ENCODE assay signal across 29 cellular contexts in the genomic region with DNA sequence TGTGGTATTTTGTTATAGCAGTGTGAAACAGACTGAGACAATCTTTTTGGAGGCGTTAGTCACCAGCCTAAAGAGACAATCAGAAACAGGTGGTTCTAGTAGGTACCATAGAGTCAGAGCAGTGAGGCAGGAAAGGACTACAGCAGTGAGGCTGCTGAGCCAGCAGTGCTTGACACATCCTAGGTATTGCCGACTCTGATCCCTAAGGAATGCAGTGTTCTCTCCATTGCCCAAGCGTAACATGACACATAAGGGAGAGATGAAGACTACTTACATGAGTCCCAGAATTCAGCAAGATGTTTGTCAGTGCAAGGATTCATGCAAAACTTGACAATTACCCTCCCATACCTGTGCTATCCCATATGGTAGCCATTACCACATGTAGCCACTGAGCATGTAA.
A peak's percentile ranks its signal among the peaks of the same experiment; 100 is the strongest.
DNase-seq lines count a peak whose midpoint lies in the region; TF ChIP-seq lines count a peak whose summit lies in the region.
"Had no signal": no experiment of that assay in that cellular context is flagged by ENCODE, and none has a peak within 500 bp of the region (broad histone marks: within the 10 kb centered on the region; RNA-seq: fewer than 3 reads in every experiment).

No MANE protein-coding gene starts in this region.

- no peaks in the 10 kb centered on the region for H3K9me3 Mint-ChIP-seq in MCF 10A (ENCODE audit: unreplicated experiment)
- peaks cover 14% of the 10 kb centered on the region for H3K9me3 Mint-ChIP-seq in endodermal cell
- peaks cover 8% of the 10 kb centered on the region for H3K9me3 Mint-ChIP-seq in Caco-2 (ENCODE audit: unreplicated experiment)

- POLR2A ChIA-PET in MCF 10A (lab: Yijun Ruan, JAX) (interaction anchor here (1.2 kb wide), 1 partner anchor 9 kb away, joined by 3 read pairs; no protein-coding TSS in a partner anchor), Caco-2 (lab: Charles Lee) (no interaction called here)

- H3K27ac ChIP-seq in breast epithelium = no peak overlapping the region
- H3K27ac ChIP-seq in endodermal cell (ENCODE audit: low read depth, low read length) = no peak overlapping the region
- H3K27ac ChIP-seq: 22Rv1, cardiac muscle cell, colonic mucosa, gastroesophageal sphincter, KMS-11, tibial nerve had no signal

- WGBS in endodermal cell (ENCODE audit: insufficient coverage in 1 of 2, insufficient read length in 1 of 2), 2 experiments = 85 to 90% methylated on average over 3 of the region's 3 CpGs

- no peak for TF ChIP-seq POLR2A in breast epithelium (IDR thresholded peaks at IDR 0.05)

- peak; percentile 23 for DNase-seq in MCF 10A (ENCODE audit: unreplicated experiment)
- DNase-seq in breast epithelium (ENCODE audit: low spot score in 2 of 2) = no peak
- DNase-seq in choroid plexus epithelial cell (ENCODE audit: low read depth) = peak; percentile 24
- peak; percentile 49 for DNase-seq in kidney epithelial cell (ENCODE audit: low read depth)
- DNase-seq in endodermal cell = no peak
- DNase-seq in KBM-7 = no peak
- DNase-seq in NCI-H2227 (lab: John Stamatoyannopoulos, UW; ENCODE audit: unreplicated experiment) = no peak
- DNase-seq in Caco-2 = no peak
- DNase-seq: activated CD4-positive, alpha-beta T cell treated with anti-CD3 and anti-CD28 coated beads, Interleukin-2, amount 10 ng/mL, durations not matched to agents 24 days and 14 days; activated CD8-positive, alpha-beta memory T cell treated with anti-CD3 and anti-CD28 coated beads for 24 hours; activated effector memory CD4-positive, alpha-beta T cell treated with Interleukin-2 at 50 U/mL for 16 hours; anterior cingulate cortex; colonic mucosa; effector CD4-positive, alpha-beta T cell; hippocampal formation; mammary epithelial cell; NCI-H1417; NCI-H2029; NCI-H2227 treated with DMSO at 0.1 percent for 48 hours; NCI-H526; nephron progenitor cell; stimulated activated CD4-positive, alpha-beta T cell treated with anti-CD3 and anti-CD28 coated beads, Interleukin-15, amount 100 ng/mL, for 24 hours; stimulated activated CD4-positive, alpha-beta T cell treated with anti-CD3 and anti-CD28 coated beads, Interleukin-4, amount 100 ng/mL, for 4 hours had no signal

- no peak for TF ChIP-seq CTCF in MCF 10A (IDR thresholded peaks at IDR 0.05; ENCODE audit: unreplicated experiment)
- TF ChIP-seq CTCF in breast epithelium (IDR thresholded peaks at IDR 0.05) = no peak
- no peak for TF ChIP-seq CTCF in choroid plexus epithelial cell (conservative IDR thresholded peaks at IDR 0.05; ENCODE audit: low read depth, low read length)
- no peak for TF ChIP-seq CTCF in kidney epithelial cell (IDR thresholded peaks at IDR 0.05; ENCODE audit: insufficient read depth, low read length, poor library complexity, severe bottlenecking)
- TF ChIP-seq CTCF in endodermal cell (conservative IDR thresholded peaks at IDR 0.05) = no peak
- TF ChIP-seq CTCF in Caco-2 (IDR thresholded peaks at IDR 0.05; ENCODE audit: insufficient read depth in 1 of 2, low read depth in 1 of 2, low read length in 1 of 2, severe bottlenecking in 1 of 2, unreplicated experiment in 1 of 2) = no peak

- no peak overlapping the region for H3K9ac ChIP-seq in endodermal cell (ENCODE audit: extremely low read depth, low read length, poor library complexity, severe bottlenecking)
- H3K9ac ChIP-seq: KMS-11 had no signal

- H3K4me3 ChIP-seq in breast epithelium (no peak overlapping the region), choroid plexus epithelial cell (ENCODE audit: low read depth, low read length) (no peak overlapping the region), kidney epithelial cell (ENCODE audit: low read depth, low read length) (no peak overlapping the region), endodermal cell (ENCODE audit: low read length) (no peak overlapping the region), Caco-2 (ENCODE audit: low read depth, low read length) (no peak overlapping the region)
- H3K4me3 ChIP-seq: cardiac muscle cell, colonic mucosa, gastroesophageal sphincter, tibial nerve had no signal

- H3K27me3 Mint-ChIP-seq in MCF 10A (ENCODE audit: insufficient read depth, unreplicated experiment) (peaks cover 32% of the 10 kb centered on the region), endodermal cell (ENCODE audit: insufficient read depth) (peaks cover 3% of the 10 kb centered on the region), Caco-2 (ENCODE audit: insufficient read depth, unreplicated experiment) (no peaks in the 10 kb centered on the region)

- H3K9me3 ChIP-seq in breast epithelium (no peaks in the 10 kb centered on the region), endodermal cell (ENCODE audit: control insufficient read depth, low read length) (peaks cover 7% of the 10 kb centered on the region), Caco-2 (no peaks in the 10 kb centered on the region)
- H3K9me3 ChIP-seq: colonic mucosa, gastroesophageal sphincter, tibial nerve had no signal

- in situ Hi-C loops in KBM-7 (cut with MboI; ENCODE audit: low pct_unique_long_range_greater_than_20kb, low sequenced_read_pairs) = no loop called here

- no peak overlapping the region for H3K27ac Mint-ChIP-seq in MCF 10A (ENCODE audit: low read depth, unreplicated experiment)
- no peak overlapping the region for H3K27ac Mint-ChIP-seq in endodermal cell
- no peak overlapping the region for H3K27ac Mint-ChIP-seq in Caco-2 (ENCODE audit: unreplicated experiment)
- H3K27ac Mint-ChIP-seq: activated CD4-positive, alpha-beta T cell treated with anti-CD3 and anti-CD28 coated beads, Interleukin-2, amount 10 ng/mL, durations not matched to agents 24 days and 14 days; activated naive CD4-positive, alpha-beta T cell treated with anti-CD3 and anti-CD28 coated beads, Interleukin-2, amount 50 U/mL, for 72 hours; nephron progenitor cell had no signal

- H3K4me1 Mint-ChIP-seq in MCF 10A (ENCODE audit: insufficient read depth, unreplicated experiment) = no peaks in the 10 kb centered on the region
- peaks cover 4% of the 10 kb centered on the region for H3K4me1 Mint-ChIP-seq in endodermal cell
- H3K4me1 Mint-ChIP-seq in Caco-2 (ENCODE audit: low read depth, unreplicated experiment) = peaks cover 23% of the 10 kb centered on the region
- H3K4me1 Mint-ChIP-seq: nephron progenitor cell had no signal

- H3K36me3 Mint-ChIP-seq in MCF 10A (ENCODE audit: insufficient read depth, unreplicated experiment) (peaks cover 5% of the 10 kb centered on the region), endodermal cell (ENCODE audit: low read depth) (no peaks in the 10 kb centered on the region), Caco-2 (ENCODE audit: insufficient read depth, unreplicated experiment) (peaks cover 26% of the 10 kb centered on the region)
- H3K36me3 Mint-ChIP-seq: activated naive CD4-positive, alpha-beta T cell treated with anti-CD3 and anti-CD28 coated beads, Interleukin-2, amount 50 U/mL, for 72 hours had no signal

- intact Hi-C loops in MCF 10A (cut with micrococcal nuclease) = no loop called here
- intact Hi-C loops in breast epithelium (cut with DNase I; ENCODE audit: low total_unique reads) = loop anchor here (5.0 kb wide), 1 partner anchor 42 kb away; no protein-coding TSS in a partner anchor
- intact Hi-C loops in Caco-2 (cut with micrococcal nuclease; ENCODE audit: unreplicated experiment) = no loop called here

- no peak overlapping the region for H3K4me3 Mint-ChIP-seq in MCF 10A (ENCODE audit: unreplicated experiment)
- H3K4me3 Mint-ChIP-seq in endodermal cell = no peak overlapping the region
- H3K4me3 Mint-ChIP-seq in Caco-2 (ENCODE audit: unreplicated experiment) = no peak overlapping the region
- H3K4me3 Mint-ChIP-seq: activated CD4-positive, alpha-beta T cell treated with anti-CD3 and anti-CD28 coated beads, Interleukin-2, amount 10 ng/mL, durations not matched to agents 24 days and 14 days; nephron progenitor cell had no signal

- no peaks in the 10 kb centered on the region for H3K27me3 ChIP-seq in breast epithelium
- peaks cover 3% of the 10 kb centered on the region for H3K27me3 ChIP-seq in kidney epithelial cell (ENCODE audit: control insufficient read depth, insufficient read depth, low read length)
- H3K27me3 ChIP-seq in endodermal cell (ENCODE audit: control insufficient read depth, insufficient read depth, low read length, poor library complexity, severe bottlenecking) = peaks cover 5% of the 10 kb centered on the region
- no peaks in the 10 kb centered on the region for H3K27me3 ChIP-seq in Caco-2 (replicated peaks; ENCODE audit: control insufficient read depth, insufficient read depth, low read length)
- H3K27me3 ChIP-seq: cardiac muscle cell, colonic mucosa, gastroesophageal sphincter, tibial nerve had no signal

- H3K36me3 ChIP-seq in breast epithelium = no peaks in the 10 kb centered on the region
- H3K36me3 ChIP-seq in kidney epithelial cell (ENCODE audit: control insufficient read depth, insufficient read depth, low read length) = no peaks in the 10 kb centered on the region
- H3K36me3 ChIP-seq in endodermal cell (ENCODE audit: control insufficient read depth, insufficient read depth, low read length) = no peaks in the 10 kb centered on the region
- H3K36me3 ChIP-seq in Caco-2 (ENCODE audit: control insufficient read depth, insufficient read depth, low read length) = no peaks in the 10 kb centered on the region
- H3K36me3 ChIP-seq: cardiac muscle cell, colonic mucosa, gastroesophageal sphincter, tibial nerve had no signal

- no TSS peak for BruUV-seq in MCF 10A (replicated peaks; lab: Mats Ljungman, UMichigan)
- no TSS peak for BruUV-seq in Caco-2 (replicated peaks; lab: Mats Ljungman, UMichigan)

- CTCF ChIA-PET in MCF 10A (lab: Yijun Ruan, JAX) (no interaction called here), Caco-2 (lab: Charles Lee) (no interaction called here)

- H3K4me1 ChIP-seq in breast epithelium = no peaks in the 10 kb centered on the region
- H3K4me1 ChIP-seq in endodermal cell (ENCODE audit: control insufficient read depth, insufficient read depth, low read length) = no peaks in the 10 kb centered on the region
- H3K4me1 ChIP-seq in Caco-2 = peaks cover 22% of the 10 kb centered on the region
- H3K4me1 ChIP-seq: colonic mucosa, gastroesophageal sphincter, tibial nerve had no signal

Comparison
In these comparisons a context has a peak if more than half of its experiments do, and no peak if none do; other contexts are left out.
1. DNase-seq: peak in MCF 10A (single experiment), choroid plexus epithelial cell (single experiment) and kidney epithelial cell (single experiment); none in breast epithelium (0 of 2), endodermal cell (single experiment), KBM-7 (single experiment), NCI-H2227 (single experiment) and Caco-2 (0 of 2).